18 cellular contexts compared by ENCODE assay signal in the genomic region with DNA sequence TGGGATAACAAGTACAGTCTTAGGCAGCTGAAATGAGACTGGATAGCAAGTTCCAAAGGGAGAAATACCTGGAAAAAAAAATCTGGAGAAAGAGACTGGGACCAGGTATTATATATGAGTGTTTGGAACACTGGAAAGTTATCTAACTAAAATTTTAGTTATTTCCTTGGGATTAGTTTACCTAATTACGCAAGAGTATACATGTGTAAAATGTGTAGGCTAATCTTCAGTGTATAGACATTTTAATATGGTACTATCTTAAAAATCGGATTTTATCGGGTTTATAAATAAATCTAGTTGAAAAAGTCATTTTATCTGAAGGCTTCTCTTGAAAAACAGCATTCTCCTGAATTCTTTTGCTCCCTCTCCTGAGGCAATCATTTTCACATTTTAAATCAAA. TPM values are rescaled to one million over a fixed set of nuclear protein-coding genes. Genes with fewer than 3 reads are reported as not detected.
DNase-seq lines count a peak whose midpoint lies in the region; ATAC-seq and TF ChIP-seq lines count a peak whose summit lies in the region.
"Had no signal": no experiment of that assay in that cellular context is flagged by ENCODE, and none has a peak within 500 bp of the region (broad histone marks: within the 10 kb centered on the region; RNA-seq: fewer than 3 reads in every experiment).

No MANE protein-coding gene starts in this region.

- H3K9ac ChIP-seq in Loucy (ENCODE audit: low read depth, low read length, poor library complexity, severe bottlenecking), result no peak overlapping the region
- H3K9ac ChIP-seq in neural progenitor cell, result no peak overlapping the region

- peaks cover 14% of the 10 kb centered on the region for H3K79me2 ChIP-seq in Loucy (ENCODE audit: insufficient read depth, low read length)
- H3K79me2 ChIP-seq in neural progenitor cell (ENCODE audit: low read depth), result peaks cover 85% of the 10 kb centered on the region

- DNase-seq in neural progenitor cell (ENCODE audit: low spot score) (no peak), T-helper 9 cell (no peak)
- DNase-seq: AML-193; C1 segment of cervical spinal cord; CD8-positive, alpha-beta T cell; H7; HFFc6; Karpas-422; NCI-H1694; NCI-H2081; NCI-H2171; NCI-H524 treated with DMSO at 0.1 percent for 48 hours; Right ventricle myocardium superior had no signal

- H3K4me3 Mint-ChIP-seq in brain, result peak overlapping the region in 3 of 5 experiments; percentile 3 to 73 (median 7)
- H3K4me3 Mint-ChIP-seq in nephron, result peak overlapping the region; percentile 6 to 61 (median 55)
- H3K4me3 Mint-ChIP-seq in neural progenitor cell, result no peak overlapping the region
- H3K4me3 Mint-ChIP-seq: CD8-positive, alpha-beta T cell; HFFc6 had no signal

- peaks cover 11% of the 10 kb centered on the region for H3K4me1 ChIP-seq in Loucy (ENCODE audit: insufficient read depth, low read length, poor library complexity, severe bottlenecking)
- peaks cover 18% of the 10 kb centered on the region for H3K4me1 ChIP-seq in neural progenitor cell

- H3K9me3 ChIP-seq in Loucy (ENCODE audit: insufficient read depth, low read depth, low read length), result no peaks in the 10 kb centered on the region
- no peaks in the 10 kb centered on the region for H3K9me3 ChIP-seq in neural progenitor cell (ENCODE audit: low read depth)

- TF ChIP-seq CTCF in Loucy (conservative IDR thresholded peaks at IDR 0.05; ENCODE audit: low read length) (no peak), brain (conservative IDR thresholded peaks at IDR 0.05) (no peak), nephron (IDR thresholded peaks at IDR 0.05; ENCODE audit: unreplicated experiment in 3 of 3) (no peak), neural progenitor cell (IDR thresholded peaks at IDR 0.05) (no peak)

- H3K4me2 ChIP-seq in Loucy (ENCODE audit: low read depth, low read length, poor library complexity, severe bottlenecking) (peak overlapping the region; percentile 8), neural progenitor cell (no peak overlapping the region)

- H4K20me1 ChIP-seq in Loucy (ENCODE audit: insufficient read depth, low read length, poor library complexity, severe bottlenecking), result peaks cover 9% of the 10 kb centered on the region
- H4K20me1 ChIP-seq in neural progenitor cell (ENCODE audit: low read depth), result peaks cover 35% of the 10 kb centered on the region

- H3K4me3 ChIP-seq in Loucy (ENCODE audit: low read length, poor library complexity, severe bottlenecking) (no peak overlapping the region), neural progenitor cell (no peak overlapping the region)

- peaks cover 55% of the 10 kb centered on the region for H3K36me3 Mint-ChIP-seq in brain
- H3K36me3 Mint-ChIP-seq in nephron (ENCODE audit: low read depth), result peaks cover 46% of the 10 kb centered on the region
- peaks cover 40% of the 10 kb centered on the region for H3K36me3 Mint-ChIP-seq in neural progenitor cell

- H3K4me1 Mint-ChIP-seq in brain (peaks cover 50% of the 10 kb centered on the region), nephron (peaks cover 29% of the 10 kb centered on the region), neural progenitor cell (peaks cover 15% of the 10 kb centered on the region)

- H3K27ac ChIP-seq in neural progenitor cell, result no peak overlapping the region

- H3K27ac Mint-ChIP-seq in brain (peak overlapping the region in 1 of 5 experiments; percentile 2), nephron (peak overlapping the region in 1 of 3 experiments; percentile 48), neural progenitor cell (no peak overlapping the region)
- H3K27ac Mint-ChIP-seq: CD8-positive, alpha-beta T cell; HFFc6 had no signal

- H3F3A ChIP-seq in Loucy (ENCODE audit: low read depth), result no peaks in the 10 kb centered on the region
- peaks cover 17% of the 10 kb centered on the region for H3F3A ChIP-seq in neural progenitor cell (ENCODE audit: low read depth)

- ATAC-seq in HG03108 (IDR thresholded peaks at IDR 0.05; ENCODE audit: unreplicated experiment) (no peak), HG02798 (IDR thresholded peaks at IDR 0.05; ENCODE audit: poor library complexity, unreplicated experiment) (no peak)
- ATAC-seq: CD8-positive, alpha-beta T cell had no signal

- H3K27me3 ChIP-seq in Loucy (ENCODE audit: insufficient read depth, low read length, poor library complexity, severe bottlenecking), result no peaks in the 10 kb centered on the region
- H3K27me3 ChIP-seq in neural progenitor cell, result no peaks in the 10 kb centered on the region

- no peaks in the 10 kb centered on the region for H3K9me2 ChIP-seq in Loucy (replicated peaks; ENCODE audit: low read depth, low read length)

- H3K27me3 Mint-ChIP-seq in brain (peaks cover under 1% of the 10 kb centered on the region), nephron (ENCODE audit: low read depth) (no peaks in the 10 kb centered on the region), neural progenitor cell (ENCODE audit: insufficient read depth, low read depth) (peaks cover 4% of the 10 kb centered on the region)

- H3K36me3 ChIP-seq in Loucy (ENCODE audit: insufficient read depth, low read length) (no peaks in the 10 kb centered on the region), neural progenitor cell (peaks cover 8% of the 10 kb centered on the region)

- peaks cover 8 to 21% (median 16%) of the 10 kb centered on the region in 5 experiments for H3K9me3 Mint-ChIP-seq in brain
- H3K9me3 Mint-ChIP-seq in nephron, result peaks cover 7% of the 10 kb centered on the region
- peaks cover 20% of the 10 kb centered on the region for H3K9me3 Mint-ChIP-seq in neural progenitor cell
- H3K9me3 Mint-ChIP-seq: CD8-positive, alpha-beta T cell; HFFc6 had no signal

- H2AFZ ChIP-seq in Loucy (ENCODE audit: low read length) (no peak overlapping the region), neural progenitor cell (replicated peaks) (no peak overlapping the region)

RNA-seq across cellular contexts. Expression of gene EPB41L5, which starts 3.9 kb away (rescaled TPM):
- polyA plus RNA-seq in brain (ENCODE audit: insufficient read depth, low read depth, low replicate concordance), result 15.4 TPM
- 65.7 and 84.0 TPM in 2 replicates for total RNA-seq in neural progenitor cell (ENCODE audit: low replicate concordance)
